ENCODE assay signal across 8 cellular contexts in the genomic region with DNA sequence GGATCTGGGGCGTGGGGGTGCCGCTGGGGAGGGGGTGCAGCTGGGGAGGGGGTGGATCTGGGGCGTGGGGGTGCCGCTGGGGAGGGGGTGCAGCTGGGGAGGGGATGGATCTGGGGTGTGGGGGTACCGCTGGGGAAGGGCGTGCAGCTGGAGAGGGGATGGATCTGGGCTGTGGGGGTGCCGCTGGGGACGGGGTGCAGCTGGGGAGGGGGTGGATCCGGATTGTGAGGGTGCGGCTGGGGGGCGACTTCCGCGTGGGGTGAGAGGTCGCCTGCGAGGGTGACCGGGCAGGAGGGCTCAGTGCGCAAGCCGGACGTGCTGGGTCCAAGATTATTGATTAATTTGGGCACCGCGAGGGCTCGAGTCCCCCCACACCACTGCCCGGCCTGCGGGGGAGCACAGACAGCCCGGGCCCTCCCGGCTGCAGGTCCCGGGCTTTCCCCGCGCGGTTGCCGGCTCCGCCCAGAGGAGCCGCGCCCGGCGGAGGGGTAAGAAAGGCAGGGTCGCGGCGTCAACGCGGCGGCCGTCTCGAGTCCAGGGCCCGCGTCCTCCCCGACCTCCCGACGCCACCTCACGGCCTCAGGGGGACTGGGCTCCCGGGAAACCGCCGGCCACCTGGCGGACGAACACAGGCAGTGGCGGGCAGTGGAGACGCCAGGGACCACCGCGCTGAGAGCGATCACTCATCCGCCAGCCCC. TPM values are rescaled to one million over a fixed set of nuclear protein-coding genes. Genes with fewer than 3 reads are reported as not detected.
DNase-seq lines count a peak whose midpoint lies in the region; ATAC-seq and TF ChIP-seq lines count a peak whose summit lies in the region.

No MANE protein-coding gene starts in this region.

- H3K4me1 ChIP-seq in cardiac muscle cell (ENCODE audit: low read depth) = peaks cover 6% of the 10 kb centered on the region

- no peaks in the 10 kb centered on the region for H3K9me3 Mint-ChIP-seq in activated CD4-positive, alpha-beta memory T cell treated with anti-CD3 and anti-CD28 coated beads for 36 hours

- H3K27ac Mint-ChIP-seq in activated CD4-positive, alpha-beta memory T cell treated with anti-CD3 and anti-CD28 coated beads for 36 hours = no peak overlapping the region

- peak; percentile 55 for ATAC-seq in GM18867 (IDR thresholded peaks at IDR 0.05; ENCODE audit: unreplicated experiment)
- peak; percentile 28 for ATAC-seq in HG03039 (IDR thresholded peaks at IDR 0.05; ENCODE audit: unreplicated experiment)

- H3K4me3 Mint-ChIP-seq in activated CD4-positive, alpha-beta memory T cell treated with anti-CD3 and anti-CD28 coated beads for 36 hours = peak overlapping the region; percentile 60

- peaks cover 11% of the 10 kb centered on the region for H3K36me3 Mint-ChIP-seq in activated CD4-positive, alpha-beta memory T cell treated with anti-CD3 and anti-CD28 coated beads for 36 hours

- H3K27ac ChIP-seq in cardiac muscle cell = peak overlapping the region; percentile 87

- peak overlapping the region; percentile 53 for H3K4me3 ChIP-seq in cardiac muscle cell

- intact Hi-C loops in activated CD4-positive, alpha-beta memory T cell treated with anti-CD3 and anti-CD28 coated beads for 36 hours (cut with micrococcal nuclease) = loop anchor here (2.0 kb wide), 1 partner anchor 40 kb away; a partner anchor contains a TSS
- intact Hi-C loops in posterior vena cava (cut with DNase I) = no loop called here

- H3K27me3 Mint-ChIP-seq in activated CD4-positive, alpha-beta memory T cell treated with anti-CD3 and anti-CD28 coated beads for 36 hours = no peaks in the 10 kb centered on the region

- no peaks in the 10 kb centered on the region for H3K27me3 ChIP-seq in cardiac muscle cell

- TF ChIP-seq CTCF in cardiac muscle cell (IDR thresholded peaks at IDR 0.05; ENCODE audit: low read depth, low read length) = peak; percentile 43

- DNase-seq in Ammon's horn (ENCODE audit: low spot score) (peak; percentile 80), NCI-H2107 treated with DMSO at 0.1 percent for 48 hours (lab: John Stamatoyannopoulos, UW; ENCODE audit: unreplicated experiment) (peak; percentile 26), cardiac muscle cell (ENCODE audit: low read depth in 1 of 2, low spot score in 1 of 2) (peak in 1 of 2 donors; percentile 94), posterior vena cava (ENCODE audit: low spot score) (peak; percentile 87), DMS114 treated with DMSO at 0.1 percent for 48 hours (lab: John Stamatoyannopoulos, UW; ENCODE audit: unreplicated experiment) (no peak)
- no peak for DNase-seq in activated CD4-positive, alpha-beta memory T cell treated with anti-CD3 and anti-CD28 coated beads for 36 hours

- POLR2A ChIA-PET in activated CD4-positive, alpha-beta memory T cell treated with anti-CD3 and anti-CD28 coated beads for 36 hours (lab: Charles Lee) = interaction anchor here (1.3 kb wide), 2 partner anchors 24 to 28 kb away, joined by 4 to 6 read pairs; a partner anchor contains a TSS

- H3K36me3 ChIP-seq in cardiac muscle cell = peaks cover 11% of the 10 kb centered on the region

- no peaks in the 10 kb centered on the region for H3K9me3 ChIP-seq in cardiac muscle cell (ENCODE audit: low read depth)

- H3K4me1 Mint-ChIP-seq in activated CD4-positive, alpha-beta memory T cell treated with anti-CD3 and anti-CD28 coated beads for 36 hours (ENCODE audit: low read depth) = peaks cover 17% of the 10 kb centered on the region

- CTCF ChIA-PET in activated CD4-positive, alpha-beta memory T cell treated with anti-CD3 and anti-CD28 coated beads for 36 hours (lab: Charles Lee) = interaction anchor here (0.7 to 2.1 kb wide), 7 partner anchors 9 to 128 kb away, joined by 3 to 9 read pairs (median 3); a partner anchor contains a TSS

RNA-seq across cellular contexts. Expression of a gene that starts 0.6 kb away (rescaled TPM):
- 10 to 100 TPM; 48.0 to 48.8 TPM for total RNA-seq in activated CD4-positive, alpha-beta memory T cell treated with anti-CD3 and anti-CD28 coated beads for 36 hours
- total RNA-seq in cardiac muscle cell (70.2 and 98.6 TPM in 2 replicates), posterior vena cava (10 to 100 TPM; 24.4 to 27.3 TPM)
- 93.1 and 111 TPM in 2 replicates for polyA plus RNA-seq in cardiac muscle cell

RNA-seq across cellular contexts. Expression of a gene that starts 0.9 kb away (rescaled TPM):
- 1 to 10 TPM; 3.1 to 4.0 TPM for total RNA-seq in activated CD4-positive, alpha-beta memory T cell treated with anti-CD3 and anti-CD28 coated beads for 36 hours
- total RNA-seq in cardiac muscle cell = 1.1 and 3.6 TPM in 2 replicates
- polyA plus RNA-seq in cardiac muscle cell = 1.4 and 1.6 TPM in 2 replicates
- 1 to 10 TPM; 3.2 to 4.6 TPM for total RNA-seq in posterior vena cava

RNA-seq across cellular contexts. Expression of a gene that starts 27.6 kb away (rescaled TPM):
- 10 to 100 TPM; 26.6 to 30.3 TPM for total RNA-seq in activated CD4-positive, alpha-beta memory T cell treated with anti-CD3 and anti-CD28 coated beads for 36 hours
- total RNA-seq in cardiac muscle cell (57.3 and 65.6 TPM in 2 replicates), posterior vena cava (10 to 100 TPM; 15.9 to 17.7 TPM)
- 61.2 and 78.4 TPM in 2 replicates for polyA plus RNA-seq in cardiac muscle cell

RNA-seq across cellular contexts. Expression of a gene that starts 39.2 kb away (rescaled TPM):
- 10 to 100 TPM; 39.7 to 42.6 TPM for total RNA-seq in activated CD4-positive, alpha-beta memory T cell treated with anti-CD3 and anti-CD28 coated beads for 36 hours
- total RNA-seq in cardiac muscle cell (30.6 and 35.3 TPM in 2 replicates), posterior vena cava (10 to 100 TPM in 1 of 2 donors, 1 to 10 TPM in 1; 9.1 to 11.0 TPM)
- polyA plus RNA-seq in cardiac muscle cell = 48.1 and 49.0 TPM in 2 replicates

RNA-seq across cellular contexts. Expression of a gene that starts 54.4 kb away (rescaled TPM):
- 10 to 100 TPM; 38.2 to 40.5 TPM for total RNA-seq in activated CD4-positive, alpha-beta memory T cell treated with anti-CD3 and anti-CD28 coated beads for 36 hours
- total RNA-seq in cardiac muscle cell (53.0 and 82.9 TPM in 2 replicates), posterior vena cava (10 to 100 TPM; 14.9 to 18.0 TPM)
- 73.9 and 91.8 TPM in 2 replicates for polyA plus RNA-seq in cardiac muscle cell

Comparison
In these comparisons a context has a peak if more than half of its experiments do, and no peak if none do; other contexts are left out.
1. DNase-seq: peak in Ammon's horn (single experiment), NCI-H2107 treated with DMSO at 0.1 percent for 48 hours (single experiment) and posterior vena cava (single experiment); none in activated CD4-positive, alpha-beta memory T cell treated with anti-CD3 and anti-CD28 coated beads for 36 hours (single experiment) and DMS114 treated with DMSO at 0.1 percent for 48 hours (single experiment).